Comparison of ENCODE assay signal across 1 cellular context in the genomic region with DNA sequence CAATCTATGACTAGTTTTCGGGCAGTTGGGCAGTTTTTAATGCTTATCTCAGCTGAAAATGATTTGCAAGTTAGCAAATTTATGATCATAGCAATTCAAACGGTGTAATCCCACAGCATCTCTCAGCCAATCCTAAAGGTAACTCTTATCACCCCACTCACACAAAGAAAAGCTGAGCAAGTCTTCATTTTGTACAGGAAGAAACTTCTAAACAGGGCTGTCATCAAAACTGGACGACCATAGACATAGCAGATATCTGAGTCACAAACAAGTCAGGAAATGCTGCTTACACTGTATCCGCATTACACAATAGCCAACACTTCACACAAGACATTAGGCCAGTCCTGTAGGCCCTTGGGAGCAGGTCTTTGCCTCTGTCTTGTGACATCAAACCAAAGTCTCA.
TF ChIP-seq lines count a peak whose summit lies in the region.

No MANE protein-coding gene starts in this region.

TF ChIP-seq in IMR-90, 13 proteins besides CTCF, POLR2A, EP300 and RAD21:
- peak; percentile 88 for TF ChIP-seq FOS (IDR thresholded peaks at IDR 0.05; ENCODE audit: low read depth, low read length)
- TF ChIP-seq RCOR1 (IDR thresholded peaks at IDR 0.05; ENCODE audit: insufficient replicate concordance, low read length), result no peak
- peak; percentile 99 for TF ChIP-seq CEBPB (IDR thresholded peaks at IDR 0.05; ENCODE audit: low read depth, low read length)
- peak; percentile 94 for TF ChIP-seq MAFK (IDR thresholded peaks at IDR 0.05; ENCODE audit: low read depth, low read length)
- peak; percentile 36; the same call in 1 of the 2 replicates for TF ChIP-seq BHLHE40 (IDR thresholded peaks at IDR 0.05; ENCODE audit: low read depth, low read length)
- no peak for TF ChIP-seq CHD1 (IDR thresholded peaks at IDR 0.05; ENCODE audit: low read depth, low read length)
- 0 out of 2 replicates have a peak, but pooled peaks have one; percentile 17 for TF ChIP-seq SMC3 (IDR thresholded peaks at IDR 0.05; ENCODE audit: low read depth, low read length)
